In the genomic region with DNA sequence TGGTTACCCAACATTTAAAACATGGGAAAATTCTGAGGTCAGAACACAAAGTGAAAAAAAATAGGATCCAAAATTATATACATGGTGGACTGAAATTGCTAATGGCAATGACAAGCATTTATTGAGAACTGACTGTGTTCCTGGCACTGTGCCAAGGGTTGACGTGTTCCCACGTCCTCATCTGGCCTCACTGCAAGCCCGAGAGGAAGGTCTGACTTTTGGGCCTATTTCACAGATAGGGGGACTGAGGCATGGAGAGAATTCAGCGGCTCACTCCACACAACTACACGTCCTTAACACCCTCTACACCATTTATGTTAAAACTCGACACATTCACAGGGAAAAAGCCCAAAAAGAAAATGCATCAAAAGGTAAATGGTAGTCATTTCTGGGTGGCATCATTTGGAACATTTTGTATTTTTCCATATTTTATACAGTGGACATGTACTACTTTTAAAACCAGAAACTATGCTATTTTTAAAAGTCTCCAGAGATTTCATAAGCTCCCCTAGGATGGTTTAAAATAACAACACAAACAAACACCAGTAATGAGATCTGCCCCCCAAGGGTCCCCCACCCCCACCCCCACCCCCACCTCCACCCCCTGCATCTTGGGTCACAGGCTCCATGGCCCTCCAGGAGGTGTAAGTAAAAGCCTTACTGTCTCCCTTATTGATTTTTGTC, we compare ENCODE assay signal across 9 cellular contexts. TPM values are rescaled to one million over a fixed set of nuclear protein-coding genes. Genes with fewer than 3 reads are reported as not detected.
DNase-seq lines count a peak whose midpoint lies in the region; ATAC-seq and TF ChIP-seq lines count a peak whose summit lies in the region.
"Had no signal": no experiment of that assay in that cellular context is flagged by ENCODE, and none has a peak within 500 bp of the region (broad histone marks: within the 10 kb centered on the region; RNA-seq: fewer than 3 reads in every experiment).

No MANE protein-coding gene starts in this region.

- peaks cover 0 to 3% (median 0%) of the 10 kb centered on the region in 4 donors for H3K9me3 ChIP-seq in liver (ENCODE audit: control insufficient read depth in 4 of 4, low read length in 3 of 4)

- H3K4me1 Mint-ChIP-seq in brain: peaks cover 40% of the 10 kb centered on the region

- H3K9ac ChIP-seq in liver (ENCODE audit: low read depth in 1 of 2, low read length in 2 of 2): no peak overlapping the region

- no peak overlapping the region for H2AFZ ChIP-seq in ACC112 (ENCODE audit: low read length, unreplicated experiment)

- H3K27me3 ChIP-seq in ACC112 (ENCODE audit: insufficient read depth, low read length): no peaks in the 10 kb centered on the region
- H3K27me3 ChIP-seq in liver (ENCODE audit: control insufficient read depth in 4 of 4, insufficient read depth in 4 of 4, low read length in 3 of 4): no peaks in the 10 kb centered on the region

- peak; percentile 63 for DNase-seq in M059J (ENCODE audit: low read depth)
- DNase-seq in activated CD8-positive, alpha-beta memory T cell treated with anti-CD3 and anti-CD28 coated beads, Interleukin-2, amount 50 U/mL, for 48 hours: no peak
- DNase-seq: T-helper 1 cell had no signal

- no peak overlapping the region for H3K4me3 Mint-ChIP-seq in brain

- no peaks in the 10 kb centered on the region for H3K79me2 ChIP-seq in ACC112 (ENCODE audit: control insufficient read depth, insufficient read depth, low read length, unreplicated experiment)

- H3K36me3 Mint-ChIP-seq in brain: peaks cover 11% of the 10 kb centered on the region

- TF ChIP-seq CTCF in brain (conservative IDR thresholded peaks at IDR 0.05): no peak
- no peak for TF ChIP-seq CTCF in liver (IDR thresholded peaks at IDR 0.05; ENCODE audit: low read depth, low read length, missing input control)

- no peak for ATAC-seq in GM21529 (IDR thresholded peaks at IDR 0.05; ENCODE audit: unreplicated experiment)
- ATAC-seq in HG03460 (IDR thresholded peaks at IDR 0.05; ENCODE audit: unreplicated experiment): no peak
- no peak for ATAC-seq in HG03108 (IDR thresholded peaks at IDR 0.05; ENCODE audit: unreplicated experiment)

- H3K4me3 ChIP-seq in ACC112 (ENCODE audit: low read depth, low read length) (peak overlapping the region; percentile 46; the same call in 1 of the 2 replicates), liver (ENCODE audit: low read depth in 1 of 3, low read length in 3 of 3) (no peak overlapping the region)

- 50% methylated on average over 6 of the region's 6 CpGs for WGBS in liver

- H3K36me3 ChIP-seq in ACC112 (ENCODE audit: insufficient read depth, low read length) (no peaks in the 10 kb centered on the region), liver (ENCODE audit: control insufficient read depth in 4 of 4, insufficient read depth in 3 of 4, low read depth in 1 of 4, low read length in 3 of 4) (no peaks in the 10 kb centered on the region)

- H3K9me3 Mint-ChIP-seq in brain: peaks cover 0 to 15% (median 12%) of the 10 kb centered on the region in 5 experiments

- H3K4me1 ChIP-seq in ACC112 (ENCODE audit: control insufficient read depth, insufficient read depth, low read length, unreplicated experiment) (peaks cover 28% of the 10 kb centered on the region), liver (ENCODE audit: control insufficient read depth in 4 of 4, insufficient read depth in 4 of 4, low read length in 3 of 4) (peaks cover 7 to 40% (median 20%) of the 10 kb centered on the region in 4 donors)

- peak in 1 of 2 donors; percentile 27 for TF ChIP-seq RAD21 in liver (IDR thresholded peaks at IDR 0.05)

- peaks cover 4% of the 10 kb centered on the region for H3K27me3 Mint-ChIP-seq in brain

- peak overlapping the region in 3 of 5 experiments; percentile 50 to 89 (median 69) for H3K27ac Mint-ChIP-seq in brain

- H3K27ac ChIP-seq in ACC112 (ENCODE audit: low read depth, low read length) (peak overlapping the region; percentile 70), liver (ENCODE audit: low read depth in 1 of 2, low read length in 2 of 2) (peak overlapping the region; percentile 55 to 62)

TF ChIP-seq in liver, 16 proteins besides CTCF, POLR2A, EP300 and RAD21:
- TF ChIP-seq HNF4A (conservative IDR thresholded peaks at IDR 0.05) (peak in 1 of 2 donors; percentile 20), NR2F2 (IDR thresholded peaks at IDR 0.05) (peak; percentile 12), GABPA (IDR thresholded peaks at IDR 0.05 in 1 of 2, conservative IDR thresholded peaks at IDR 0.05 in 1 of 2) (no peak), FOXA1 (IDR thresholded peaks at IDR 0.05) (no peak), RXRA (IDR thresholded peaks at IDR 0.05) (peak; percentile 62 to 86)
TF ChIP-seq in liver: peak in this region for 3.

RNA-seq across cellular contexts. Expression of gene CLMN, which starts 27.7 kb away (rescaled TPM):
- total RNA-seq in M059J (2014; rRNA removed; shearing (Covaris generic)): 0.71 and 2.8 TPM in 2 replicates
- 10.7 TPM for polyA plus RNA-seq in brain (ENCODE audit: insufficient read depth, low read depth, low replicate concordance)
- total RNA-seq in liver: 10 to 100 TPM in 1 of 2 donors, 1 to 10 TPM in 1; 6.0 to 40.1 TPM
- polyA plus RNA-seq in liver: 10 to 100 TPM in 1 of 2 donors, 1 to 10 TPM in 1; 8.2 to 41.1 TPM
